In the genomic region with DNA sequence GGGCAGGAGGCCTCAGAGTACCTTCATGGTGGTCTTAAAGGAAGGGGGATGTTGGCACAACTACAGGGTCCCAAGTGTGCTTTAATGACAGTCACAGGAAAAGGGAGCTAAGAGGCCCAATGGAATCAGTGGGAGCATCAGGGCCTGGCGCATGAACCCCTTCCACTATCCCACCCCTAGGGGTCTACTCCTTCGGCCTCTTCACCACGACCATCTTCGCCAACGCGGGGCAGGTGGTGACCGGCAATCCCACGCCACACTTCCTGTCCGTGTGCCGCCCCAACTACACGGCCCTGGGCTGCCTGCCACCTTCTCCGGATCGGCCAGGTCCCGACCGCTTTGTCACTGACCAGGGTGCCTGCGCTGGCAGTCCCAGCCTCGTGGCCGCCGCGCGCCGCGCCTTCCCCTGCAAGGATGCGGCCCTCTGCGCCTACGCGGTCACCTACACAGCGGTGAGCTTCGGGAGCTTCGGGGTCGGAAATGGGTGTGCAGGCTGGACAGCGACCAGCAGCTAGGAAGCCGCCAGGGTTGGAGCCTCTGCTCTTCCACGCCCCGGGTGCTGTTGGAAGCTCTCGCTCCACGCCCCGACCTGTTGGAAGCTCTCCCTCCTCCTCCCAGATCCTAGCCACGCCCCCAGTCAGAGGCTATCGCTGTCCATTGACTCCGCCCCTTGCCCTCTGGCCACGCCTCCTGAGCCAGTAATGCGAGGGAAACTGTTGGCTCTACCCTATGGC, we compare ENCODE assay signal across 1 cellular context.
TF ChIP-seq lines count a peak whose summit lies in the region.

No MANE protein-coding gene starts in this region.

TF ChIP-seq in K562, 482 proteins besides CTCF, POLR2A, EP300 and RAD21 (continued from another document and continues in another):
- TF ChIP-seq DDX20 (tag; IDR thresholded peaks at IDR 0.05; ENCODE audit: low read depth) (no peak), SNRNP70 (optimal IDR thresholded peaks at IDR 0.05; ENCODE audit: low read depth, low read length) (no peak), MECOM (CRISPR knock-in tag; IDR thresholded peaks at IDR 0.05) (no peak), ZNF384 (IDR thresholded peaks at IDR 0.05; ENCODE audit: low read depth, low read length) (no peak), ETV1 (tag; conservative IDR thresholded peaks at IDR 0.05; ENCODE audit: low read depth) (no peak), KDM1A (IDR thresholded peaks at IDR 0.05) (no peak), NELFE (IDR thresholded peaks at IDR 0.05; ENCODE audit: insufficient read depth, insufficient read length) (no peak), HDAC3 (IDR thresholded peaks at IDR 0.05; ENCODE audit: borderline replicate concordance, partially characterized antibody) (no peak), MAFF (IDR thresholded peaks at IDR 0.05; ENCODE audit: low read length) (no peak), ZNF134 (CRISPR knock-in tag; conservative IDR thresholded peaks at IDR 0.05) (no peak), SAFB2 (IDR thresholded peaks at IDR 0.05; ENCODE audit: borderline replicate concordance, low read depth, low read length, severe bottlenecking) (no peak), MIER1 (IDR thresholded peaks at IDR 0.05; ENCODE audit: low read depth) (0 out of 2 replicates have a peak, but pooled peaks have one; percentile 55), SP1 (CRISPR knock-in tag; IDR thresholded peaks at IDR 0.05) (peak; percentile 72; the same call in 1 of the 2 replicates), KHSRP (IDR thresholded peaks at IDR 0.05) (no peak), ZSCAN29 (IDR thresholded peaks at IDR 0.05) (peak; percentile 76), POLR2H (tag; IDR thresholded peaks at IDR 0.05; ENCODE audit: low read depth) (no peak), TAF9B (IDR thresholded peaks at IDR 0.05; ENCODE audit: partially characterized antibody) (no peak), NFIX (CRISPR knock-in tag; IDR thresholded peaks at IDR 0.05; ENCODE audit: low read depth) (no peak), ZNF354B (CRISPR knock-in tag; IDR thresholded peaks at IDR 0.05) (no peak), ZNF589 (CRISPR knock-in tag; IDR thresholded peaks at IDR 0.05; ENCODE audit: low read depth) (no peak), ZNF12 (CRISPR knock-in tag; IDR thresholded peaks at IDR 0.05) (no peak), SP2 (IDR thresholded peaks at IDR 0.05; ENCODE audit: extremely low read depth, low read depth, low read length, poor library complexity, severe bottlenecking) (no peak), POLR2G (IDR thresholded peaks at IDR 0.05; ENCODE audit: low read depth, low read length) (peak; percentile 64), MYNN (IDR thresholded peaks at IDR 0.05) (no peak), MYNN (CRISPR knock-in tag; IDR thresholded peaks at IDR 0.05) (no peak), CBFA2T2 (conservative IDR thresholded peaks at IDR 0.05) (no peak), PCBP1 (IDR thresholded peaks at IDR 0.05; ENCODE audit: low read depth, low read length, poor library complexity, severe bottlenecking) (no peak), ZNF76 (CRISPR knock-in tag; IDR thresholded peaks at IDR 0.05; ENCODE audit: borderline replicate concordance) (no peak), SMARCB1 (IDR thresholded peaks at IDR 0.05; ENCODE audit: insufficient read length, low read depth) (no peak), ZNF263 (CRISPR knock-in tag; IDR thresholded peaks at IDR 0.05; ENCODE audit: borderline replicate concordance) (peak; percentile 70; the same call in 1 of the 2 replicates), ZBED1 (IDR thresholded peaks at IDR 0.05) (no peak), BRCA1 (IDR thresholded peaks at IDR 0.05) (no peak), BRCA1 (CRISPR knock-in tag; IDR thresholded peaks at IDR 0.05) (no peak), HIVEP1 (CRISPR knock-in tag; IDR thresholded peaks at IDR 0.05) (no peak), ATF7 (IDR thresholded peaks at IDR 0.05) (0 out of 2 replicates have a peak, but pooled peaks have one; percentile 13), CBX1 (IDR thresholded peaks at IDR 0.05; ENCODE audit: low read depth) (no peak), MEF2D (tag; conservative IDR thresholded peaks at IDR 0.05; ENCODE audit: low read depth) (no peak), L3MBTL2 (IDR thresholded peaks at IDR 0.05) (peak; percentile 70; the same call in 1 of the 2 replicates), PHTF2 (CRISPR knock-in tag; IDR thresholded peaks at IDR 0.05) (no peak), FOS (IDR thresholded peaks at IDR 0.05; ENCODE audit: extremely low read depth, insufficient read length) (no peak), JUNB (CRISPR knock-in tag; conservative IDR thresholded peaks at IDR 0.05) (no peak), FOXJ3 (CRISPR knock-in tag; IDR thresholded peaks at IDR 0.05) (no peak), RFX1 (IDR thresholded peaks at IDR 0.05) (no peak), TAL1 (IDR thresholded peaks at IDR 0.05) (no peak)
- TF ChIP-seq, protein P1, sequence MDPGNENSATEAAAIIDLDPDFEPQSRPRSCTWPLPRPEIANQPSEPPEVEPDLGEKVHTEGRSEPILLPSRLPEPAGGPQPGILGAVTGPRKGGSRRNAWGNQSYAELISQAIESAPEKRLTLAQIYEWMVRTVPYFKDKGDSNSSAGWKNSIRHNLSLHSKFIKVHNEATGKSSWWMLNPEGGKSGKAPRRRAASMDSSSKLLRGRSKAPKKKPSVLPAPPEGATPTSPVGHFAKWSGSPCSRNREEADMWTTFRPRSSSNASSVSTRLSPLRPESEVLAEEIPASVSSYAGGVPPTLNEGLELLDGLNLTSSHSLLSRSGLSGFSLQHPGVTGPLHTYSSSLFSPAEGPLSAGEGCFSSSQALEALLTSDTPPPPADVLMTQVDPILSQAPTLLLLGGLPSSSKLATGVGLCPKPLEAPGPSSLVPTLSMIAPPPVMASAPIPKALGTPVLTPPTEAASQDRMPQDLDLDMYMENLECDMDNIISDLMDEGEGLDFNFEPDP (CRISPR knock-in tag; IDR thresholded peaks at IDR 0.05) = no peak
- TF ChIP-seq, protein P2, sequence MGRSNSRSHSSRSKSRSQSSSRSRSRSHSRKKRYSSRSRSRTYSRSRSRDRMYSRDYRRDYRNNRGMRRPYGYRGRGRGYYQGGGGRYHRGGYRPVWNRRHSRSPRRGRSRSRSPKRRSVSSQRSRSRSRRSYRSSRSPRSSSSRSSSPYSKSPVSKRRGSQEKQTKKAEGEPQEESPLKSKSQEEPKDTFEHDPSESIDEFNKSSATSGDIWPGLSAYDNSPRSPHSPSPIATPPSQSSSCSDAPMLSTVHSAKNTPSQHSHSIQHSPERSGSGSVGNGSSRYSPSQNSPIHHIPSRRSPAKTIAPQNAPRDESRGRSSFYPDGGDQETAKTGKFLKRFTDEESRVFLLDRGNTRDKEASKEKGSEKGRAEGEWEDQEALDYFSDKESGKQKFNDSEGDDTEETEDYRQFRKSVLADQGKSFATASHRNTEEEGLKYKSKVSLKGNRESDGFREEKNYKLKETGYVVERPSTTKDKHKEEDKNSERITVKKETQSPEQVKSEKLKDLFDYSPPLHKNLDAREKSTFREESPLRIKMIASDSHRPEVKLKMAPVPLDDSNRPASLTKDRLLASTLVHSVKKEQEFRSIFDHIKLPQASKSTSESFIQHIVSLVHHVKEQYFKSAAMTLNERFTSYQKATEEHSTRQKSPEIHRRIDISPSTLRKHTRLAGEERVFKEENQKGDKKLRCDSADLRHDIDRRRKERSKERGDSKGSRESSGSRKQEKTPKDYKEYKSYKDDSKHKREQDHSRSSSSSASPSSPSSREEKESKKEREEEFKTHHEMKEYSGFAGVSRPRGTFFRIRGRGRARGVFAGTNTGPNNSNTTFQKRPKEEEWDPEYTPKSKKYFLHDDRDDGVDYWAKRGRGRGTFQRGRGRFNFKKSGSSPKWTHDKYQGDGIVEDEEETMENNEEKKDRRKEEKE (IDR thresholded peaks at IDR 0.05; ENCODE audit: borderline replicate concordance in 1 of 2, control insufficient read depth in 1 of 2, low read depth in 2 of 2, low read length in 1 of 2) = no peak
- TF ChIP-seq, protein P3, sequence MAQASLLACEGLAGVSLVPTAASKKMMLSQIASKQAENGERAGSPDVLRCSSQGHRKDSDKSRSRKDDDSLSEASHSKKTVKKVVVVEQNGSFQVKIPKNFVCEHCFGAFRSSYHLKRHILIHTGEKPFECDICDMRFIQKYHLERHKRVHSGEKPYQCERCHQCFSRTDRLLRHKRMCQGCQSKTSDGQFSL (CRISPR knock-in tag; IDR thresholded peaks at IDR 0.05) = no peak
- TF ChIP-seq, protein P3 (tag; IDR thresholded peaks at IDR 0.05) = no peak
- TF ChIP-seq, protein P4, sequence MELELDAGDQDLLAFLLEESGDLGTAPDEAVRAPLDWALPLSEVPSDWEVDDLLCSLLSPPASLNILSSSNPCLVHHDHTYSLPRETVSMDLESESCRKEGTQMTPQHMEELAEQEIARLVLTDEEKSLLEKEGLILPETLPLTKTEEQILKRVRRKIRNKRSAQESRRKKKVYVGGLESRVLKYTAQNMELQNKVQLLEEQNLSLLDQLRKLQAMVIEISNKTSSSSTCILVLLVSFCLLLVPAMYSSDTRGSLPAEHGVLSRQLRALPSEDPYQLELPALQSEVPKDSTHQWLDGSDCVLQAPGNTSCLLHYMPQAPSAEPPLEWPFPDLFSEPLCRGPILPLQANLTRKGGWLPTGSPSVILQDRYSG (tag; conservative IDR thresholded peaks at IDR 0.05; ENCODE audit: low read depth) = no peak
- TF ChIP-seq, protein P5, sequence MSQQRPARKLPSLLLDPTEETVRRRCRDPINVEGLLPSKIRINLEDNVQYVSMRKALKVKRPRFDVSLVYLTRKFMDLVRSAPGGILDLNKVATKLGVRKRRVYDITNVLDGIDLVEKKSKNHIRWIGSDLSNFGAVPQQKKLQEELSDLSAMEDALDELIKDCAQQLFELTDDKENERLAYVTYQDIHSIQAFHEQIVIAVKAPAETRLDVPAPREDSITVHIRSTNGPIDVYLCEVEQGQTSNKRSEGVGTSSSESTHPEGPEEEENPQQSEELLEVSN (IDR thresholded peaks at IDR 0.05; ENCODE audit: borderline replicate concordance in 1 of 2, extremely low read depth in 1 of 2, insufficient read depth in 1 of 2, insufficient read length in 1 of 2, low read depth in 1 of 2, low read length in 1 of 2, poor library complexity in 1 of 2, severe bottlenecking in 1 of 2) = peak; percentile 65 to 69
- TF ChIP-seq, protein P6, sequence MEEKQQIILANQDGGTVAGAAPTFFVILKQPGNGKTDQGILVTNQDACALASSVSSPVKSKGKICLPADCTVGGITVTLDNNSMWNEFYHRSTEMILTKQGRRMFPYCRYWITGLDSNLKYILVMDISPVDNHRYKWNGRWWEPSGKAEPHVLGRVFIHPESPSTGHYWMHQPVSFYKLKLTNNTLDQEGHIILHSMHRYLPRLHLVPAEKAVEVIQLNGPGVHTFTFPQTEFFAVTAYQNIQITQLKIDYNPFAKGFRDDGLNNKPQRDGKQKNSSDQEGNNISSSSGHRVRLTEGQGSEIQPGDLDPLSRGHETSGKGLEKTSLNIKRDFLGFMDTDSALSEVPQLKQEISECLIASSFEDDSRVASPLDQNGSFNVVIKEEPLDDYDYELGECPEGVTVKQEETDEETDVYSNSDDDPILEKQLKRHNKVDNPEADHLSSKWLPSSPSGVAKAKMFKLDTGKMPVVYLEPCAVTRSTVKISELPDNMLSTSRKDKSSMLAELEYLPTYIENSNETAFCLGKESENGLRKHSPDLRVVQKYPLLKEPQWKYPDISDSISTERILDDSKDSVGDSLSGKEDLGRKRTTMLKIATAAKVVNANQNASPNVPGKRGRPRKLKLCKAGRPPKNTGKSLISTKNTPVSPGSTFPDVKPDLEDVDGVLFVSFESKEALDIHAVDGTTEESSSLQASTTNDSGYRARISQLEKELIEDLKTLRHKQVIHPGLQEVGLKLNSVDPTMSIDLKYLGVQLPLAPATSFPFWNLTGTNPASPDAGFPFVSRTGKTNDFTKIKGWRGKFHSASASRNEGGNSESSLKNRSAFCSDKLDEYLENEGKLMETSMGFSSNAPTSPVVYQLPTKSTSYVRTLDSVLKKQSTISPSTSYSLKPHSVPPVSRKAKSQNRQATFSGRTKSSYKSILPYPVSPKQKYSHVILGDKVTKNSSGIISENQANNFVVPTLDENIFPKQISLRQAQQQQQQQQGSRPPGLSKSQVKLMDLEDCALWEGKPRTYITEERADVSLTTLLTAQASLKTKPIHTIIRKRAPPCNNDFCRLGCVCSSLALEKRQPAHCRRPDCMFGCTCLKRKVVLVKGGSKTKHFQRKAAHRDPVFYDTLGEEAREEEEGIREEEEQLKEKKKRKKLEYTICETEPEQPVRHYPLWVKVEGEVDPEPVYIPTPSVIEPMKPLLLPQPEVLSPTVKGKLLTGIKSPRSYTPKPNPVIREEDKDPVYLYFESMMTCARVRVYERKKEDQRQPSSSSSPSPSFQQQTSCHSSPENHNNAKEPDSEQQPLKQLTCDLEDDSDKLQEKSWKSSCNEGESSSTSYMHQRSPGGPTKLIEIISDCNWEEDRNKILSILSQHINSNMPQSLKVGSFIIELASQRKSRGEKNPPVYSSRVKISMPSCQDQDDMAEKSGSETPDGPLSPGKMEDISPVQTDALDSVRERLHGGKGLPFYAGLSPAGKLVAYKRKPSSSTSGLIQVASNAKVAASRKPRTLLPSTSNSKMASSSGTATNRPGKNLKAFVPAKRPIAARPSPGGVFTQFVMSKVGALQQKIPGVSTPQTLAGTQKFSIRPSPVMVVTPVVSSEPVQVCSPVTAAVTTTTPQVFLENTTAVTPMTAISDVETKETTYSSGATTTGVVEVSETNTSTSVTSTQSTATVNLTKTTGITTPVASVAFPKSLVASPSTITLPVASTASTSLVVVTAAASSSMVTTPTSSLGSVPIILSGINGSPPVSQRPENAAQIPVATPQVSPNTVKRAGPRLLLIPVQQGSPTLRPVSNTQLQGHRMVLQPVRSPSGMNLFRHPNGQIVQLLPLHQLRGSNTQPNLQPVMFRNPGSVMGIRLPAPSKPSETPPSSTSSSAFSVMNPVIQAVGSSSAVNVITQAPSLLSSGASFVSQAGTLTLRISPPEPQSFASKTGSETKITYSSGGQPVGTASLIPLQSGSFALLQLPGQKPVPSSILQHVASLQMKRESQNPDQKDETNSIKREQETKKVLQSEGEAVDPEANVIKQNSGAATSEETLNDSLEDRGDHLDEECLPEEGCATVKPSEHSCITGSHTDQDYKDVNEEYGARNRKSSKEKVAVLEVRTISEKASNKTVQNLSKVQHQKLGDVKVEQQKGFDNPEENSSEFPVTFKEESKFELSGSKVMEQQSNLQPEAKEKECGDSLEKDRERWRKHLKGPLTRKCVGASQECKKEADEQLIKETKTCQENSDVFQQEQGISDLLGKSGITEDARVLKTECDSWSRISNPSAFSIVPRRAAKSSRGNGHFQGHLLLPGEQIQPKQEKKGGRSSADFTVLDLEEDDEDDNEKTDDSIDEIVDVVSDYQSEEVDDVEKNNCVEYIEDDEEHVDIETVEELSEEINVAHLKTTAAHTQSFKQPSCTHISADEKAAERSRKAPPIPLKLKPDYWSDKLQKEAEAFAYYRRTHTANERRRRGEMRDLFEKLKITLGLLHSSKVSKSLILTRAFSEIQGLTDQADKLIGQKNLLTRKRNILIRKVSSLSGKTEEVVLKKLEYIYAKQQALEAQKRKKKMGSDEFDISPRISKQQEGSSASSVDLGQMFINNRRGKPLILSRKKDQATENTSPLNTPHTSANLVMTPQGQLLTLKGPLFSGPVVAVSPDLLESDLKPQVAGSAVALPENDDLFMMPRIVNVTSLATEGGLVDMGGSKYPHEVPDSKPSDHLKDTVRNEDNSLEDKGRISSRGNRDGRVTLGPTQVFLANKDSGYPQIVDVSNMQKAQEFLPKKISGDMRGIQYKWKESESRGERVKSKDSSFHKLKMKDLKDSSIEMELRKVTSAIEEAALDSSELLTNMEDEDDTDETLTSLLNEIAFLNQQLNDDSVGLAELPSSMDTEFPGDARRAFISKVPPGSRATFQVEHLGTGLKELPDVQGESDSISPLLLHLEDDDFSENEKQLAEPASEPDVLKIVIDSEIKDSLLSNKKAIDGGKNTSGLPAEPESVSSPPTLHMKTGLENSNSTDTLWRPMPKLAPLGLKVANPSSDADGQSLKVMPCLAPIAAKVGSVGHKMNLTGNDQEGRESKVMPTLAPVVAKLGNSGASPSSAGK (IDR thresholded peaks at IDR 0.05) = peak; percentile 83
